In the genomic region with DNA sequence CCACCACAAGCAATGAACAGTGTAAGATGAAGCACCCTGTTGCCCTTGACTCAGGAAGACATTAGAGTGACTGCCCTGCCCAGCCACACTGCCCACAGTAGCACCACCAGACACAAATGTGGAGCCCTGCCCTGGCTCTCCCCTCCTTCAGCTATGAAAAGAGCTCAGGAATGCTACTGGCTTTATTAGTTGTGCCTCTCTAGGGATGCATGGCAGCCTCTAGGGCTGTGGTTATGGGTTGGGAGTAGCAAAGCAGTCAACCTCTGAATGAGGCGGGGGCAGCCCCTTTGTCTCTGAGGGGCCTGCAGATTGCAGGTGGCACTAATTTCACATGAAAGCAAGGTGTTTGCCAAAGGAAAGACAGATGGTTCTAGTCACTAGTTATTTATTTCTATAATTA, we compare ENCODE assay signal across 19 cellular contexts.
"Had no signal": no experiment of that assay in that cellular context is flagged by ENCODE, and none has a peak within 500 bp of the region (broad histone marks: within the 10 kb centered on the region; RNA-seq: fewer than 3 reads in every experiment).

No MANE protein-coding gene starts in this region.

- H3K36me3 Mint-ChIP-seq: activated naive CD8-positive, alpha-beta T cell had no signal

- H3K4me1 ChIP-seq: lower lobe of right lung, suprapubic skin, transverse colon, uterus had no signal

- H3K27ac ChIP-seq: cardiac muscle cell, dorsolateral prefrontal cortex, epithelial cell of prostate, lower lobe of right lung, suprapubic skin, transverse colon, uterus, VCaP had no signal

- H3K9me3 Mint-ChIP-seq: nephron had no signal

- ATAC-seq: lower lobe of right lung; stimulated activated naive CD8-positive, alpha-beta T cell treated with anti-CD3 and anti-CD28 coated beads, Interleukin-15, amount 100 ng/mL, for 72 hours had no signal

- H3K27me3 Mint-ChIP-seq: activated naive CD8-positive, alpha-beta T cell; progenitor cell of endocrine pancreas had no signal

- DNase-seq: activated CD4-positive, alpha-beta T cell treated with anti-CD3 and anti-CD28 coated beads for 1 hour; activated CD4-positive, alpha-beta T cell treated with anti-CD3 and anti-CD28 coated beads, Interleukin-2, amount 50 U/mL, for 4 hours; activated gamma-delta T cell; foreskin fibroblast; lower lobe of right lung; occipital lobe; stimulated activated CD4-positive, alpha-beta T cell treated with anti-CD3 and anti-CD28 coated beads, Interleukin-2, amount 100 ng/mL, for 48 hours; stimulated activated naive CD8-positive, alpha-beta T cell treated with anti-CD3 and anti-CD28 coated beads, Interleukin-15, amount 100 ng/mL, for 72 hours; T-helper 2 cell; transverse colon; uterus had no signal

- H3K4me1 Mint-ChIP-seq: nephron; stimulated activated naive CD8-positive, alpha-beta T cell treated with anti-CD3 and anti-CD28 coated beads, Interleukin-15, amount 100 ng/mL, for 72 hours had no signal

- H3K36me3 ChIP-seq: cardiac muscle cell, lower lobe of right lung, suprapubic skin, transverse colon, uterus had no signal

- H3K4me3 Mint-ChIP-seq: activated naive CD8-positive, alpha-beta T cell; nephron; stimulated activated naive CD8-positive, alpha-beta T cell treated with anti-CD3 and anti-CD28 coated beads, Interleukin-15, amount 100 ng/mL, for 72 hours had no signal

- H3K27ac Mint-ChIP-seq: activated naive CD8-positive, alpha-beta T cell; nephron; progenitor cell of endocrine pancreas; stimulated activated naive CD8-positive, alpha-beta T cell treated with anti-CD3 and anti-CD28 coated beads, Interleukin-15, amount 100 ng/mL, for 72 hours had no signal

- H3K27me3 ChIP-seq: cardiac muscle cell, dorsolateral prefrontal cortex, suprapubic skin, transverse colon, uterus had no signal

- H3K4me3 ChIP-seq: cardiac muscle cell, dorsolateral prefrontal cortex, lower lobe of right lung, suprapubic skin, transverse colon, uterus had no signal
